Comparison of ENCODE assay signal across 8 cellular contexts in the genomic region with DNA sequence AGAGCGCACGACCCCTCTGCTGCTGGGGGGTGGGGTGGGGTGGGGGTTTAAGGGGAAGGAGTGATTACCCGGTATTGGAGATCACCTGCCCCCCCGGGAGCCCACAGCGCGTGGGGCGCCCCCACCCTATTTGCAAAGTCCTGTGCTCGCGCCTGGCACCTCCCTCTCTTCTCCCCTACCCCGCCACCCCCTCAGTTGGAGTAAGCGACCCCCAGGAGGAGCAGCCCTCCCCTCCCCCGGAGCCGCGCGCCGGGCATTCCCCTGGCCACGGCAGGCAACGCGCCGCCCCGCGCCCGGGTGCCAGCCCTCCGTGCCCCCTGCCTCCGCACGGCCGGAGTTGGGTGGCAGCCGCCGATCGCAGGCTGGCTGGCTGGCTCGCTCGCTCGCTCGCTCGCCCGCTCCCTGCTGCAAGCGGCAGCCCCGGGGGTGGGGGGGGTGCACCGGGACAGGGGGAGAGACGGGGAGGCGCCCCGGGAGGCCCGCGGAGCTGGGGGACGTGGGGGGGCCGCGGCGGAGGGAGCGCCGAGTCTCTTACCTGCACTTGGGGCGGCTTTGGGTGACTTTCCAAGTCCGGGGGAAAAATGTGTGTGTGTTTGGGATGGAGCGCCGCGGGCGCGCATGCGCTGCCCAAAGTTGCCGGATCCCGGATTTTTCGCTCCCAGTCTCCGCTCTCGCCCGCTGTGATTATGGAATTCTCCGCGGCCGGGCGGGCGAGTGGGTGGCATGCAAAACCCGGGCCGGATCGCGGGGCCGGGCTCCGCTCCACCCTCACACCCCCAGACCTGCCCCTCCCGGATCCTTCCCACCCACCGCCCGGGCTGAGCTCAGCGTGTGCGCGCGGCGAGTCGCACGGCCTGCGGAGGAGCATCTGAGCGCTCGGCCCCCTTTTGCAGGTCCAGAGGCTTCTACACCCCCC. TPM values are rescaled to one million over a fixed set of nuclear protein-coding genes. Genes with fewer than 3 reads are reported as not detected.
DNase-seq lines count a peak whose midpoint lies in the region; ATAC-seq, FAIRE-seq and TF ChIP-seq lines count a peak whose summit lies in the region.

A gene with protein sequence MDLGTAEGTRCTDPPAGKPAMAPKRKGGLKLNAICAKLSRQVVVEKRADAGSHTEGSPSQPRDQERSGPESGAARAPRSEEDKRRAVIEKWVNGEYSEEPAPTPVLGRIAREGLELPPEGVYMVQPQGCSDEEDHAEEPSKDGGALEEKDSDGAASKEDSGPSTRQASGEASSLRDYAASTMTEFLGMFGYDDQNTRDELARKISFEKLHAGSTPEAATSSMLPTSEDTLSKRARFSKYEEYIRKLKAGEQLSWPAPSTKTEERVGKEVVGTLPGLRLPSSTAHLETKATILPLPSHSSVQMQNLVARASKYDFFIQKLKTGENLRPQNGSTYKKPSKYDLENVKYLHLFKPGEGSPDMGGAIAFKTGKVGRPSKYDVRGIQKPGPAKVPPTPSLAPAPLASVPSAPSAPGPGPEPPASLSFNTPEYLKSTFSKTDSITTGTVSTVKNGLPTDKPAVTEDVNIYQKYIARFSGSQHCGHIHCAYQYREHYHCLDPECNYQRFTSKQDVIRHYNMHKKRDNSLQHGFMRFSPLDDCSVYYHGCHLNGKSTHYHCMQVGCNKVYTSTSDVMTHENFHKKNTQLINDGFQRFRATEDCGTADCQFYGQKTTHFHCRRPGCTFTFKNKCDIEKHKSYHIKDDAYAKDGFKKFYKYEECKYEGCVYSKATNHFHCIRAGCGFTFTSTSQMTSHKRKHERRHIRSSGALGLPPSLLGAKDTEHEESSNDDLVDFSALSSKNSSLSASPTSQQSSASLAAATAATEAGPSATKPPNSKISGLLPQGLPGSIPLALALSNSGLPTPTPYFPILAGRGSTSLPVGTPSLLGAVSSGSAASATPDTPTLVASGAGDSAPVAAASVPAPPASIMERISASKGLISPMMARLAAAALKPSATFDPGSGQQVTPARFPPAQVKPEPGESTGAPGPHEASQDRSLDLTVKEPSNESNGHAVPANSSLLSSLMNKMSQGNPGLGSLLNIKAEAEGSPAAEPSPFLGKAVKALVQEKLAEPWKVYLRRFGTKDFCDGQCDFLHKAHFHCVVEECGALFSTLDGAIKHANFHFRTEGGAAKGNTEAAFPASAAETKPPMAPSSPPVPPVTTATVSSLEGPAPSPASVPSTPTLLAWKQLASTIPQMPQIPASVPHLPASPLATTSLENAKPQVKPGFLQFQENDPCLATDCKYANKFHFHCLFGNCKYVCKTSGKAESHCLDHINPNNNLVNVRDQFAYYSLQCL (N-terminal part only) (minus strand): TSS at position 618 of the 916 bp plus-strand sequence. CDS start 102,757 bp downstream, outside the sequence.

- H3K9me2 ChIP-seq in PC-3 (replicated peaks; ENCODE audit: low read length), result no peaks in the 10 kb centered on the region

- TF ChIP-seq CTCF in BJ (IDR thresholded peaks at IDR 0.05; ENCODE audit: insufficient read depth, low read depth, low read length) (no peak), PC-3 (conservative IDR thresholded peaks at IDR 0.05; ENCODE audit: low read depth, low read length) (no peak), coronary artery (IDR thresholded peaks at IDR 0.05) (no peak), smooth muscle cell (IDR thresholded peaks at IDR 0.05; ENCODE audit: borderline replicate concordance, insufficient read depth, poor library complexity, severe bottlenecking) (no peak)

- H3K9me3 ChIP-seq in PC-3 (ENCODE audit: low read length) (no peaks in the 10 kb centered on the region), smooth muscle cell (replicated peaks; ENCODE audit: low read depth) (no peaks in the 10 kb centered on the region)

- peaks cover 38% of the 10 kb centered on the region for H3K27me3 ChIP-seq in BJ (ENCODE audit: control insufficient read depth, insufficient read depth, low read length)
- no peaks in the 10 kb centered on the region for H3K27me3 ChIP-seq in PC-3 (ENCODE audit: low read length)
- H3K27me3 ChIP-seq in smooth muscle cell (ENCODE audit: low read depth), result peaks cover 73% of the 10 kb centered on the region

- peak; percentile 57 for FAIRE-seq in HTR-8/SVneo (lab: Jason Lieb, UNC)

- BruUV-seq in PC-3 (replicated peaks; lab: Mats Ljungman, UMichigan), result no TSS peak

- H3K4me1 ChIP-seq in PC-3 (ENCODE audit: insufficient read depth, low read length) (peaks cover 14% of the 10 kb centered on the region), smooth muscle cell (ENCODE audit: low read depth) (peaks cover 32% of the 10 kb centered on the region)

- intact Hi-C loops in PC-3 (cut with micrococcal nuclease), result loop anchor here (1.0 to 2.0 kb wide), 3 partner anchors 71 to 117 kb away; no protein-coding TSS in a partner anchor

- H3K4me2 ChIP-seq in PC-3 (ENCODE audit: low read length) (peak within 1 kb of the TSS; percentile 82), smooth muscle cell (peak within 1 kb of the TSS; percentile 100)

- under 1% methylated on average over 42 of the region's 88 CpGs for WGBS in smooth muscle cell (ENCODE audit: low lambda C conversion rate)

- H2AFZ ChIP-seq in PC-3 (ENCODE audit: low read length), result peak within 1 kb of the TSS; percentile 81
- peak within 1 kb of the TSS; percentile 97 for H2AFZ ChIP-seq in smooth muscle cell (ENCODE audit: low read depth)

- H3F3A ChIP-seq in PC-3 (ENCODE audit: low read length, unreplicated experiment), result no peaks in the 10 kb centered on the region
- no peaks in the 10 kb centered on the region for H3F3A ChIP-seq in smooth muscle cell (ENCODE audit: low read depth)

- H3K79me2 ChIP-seq in PC-3 (ENCODE audit: low read length) (0 out of 2 replicates have a peak, but pooled peaks cover 13% of the 10 kb centered on the region), smooth muscle cell (ENCODE audit: low read depth) (no peaks in the 10 kb centered on the region)

- no peaks in the 10 kb centered on the region for H4K20me1 ChIP-seq in PC-3 (ENCODE audit: low read length)
- H4K20me1 ChIP-seq in smooth muscle cell (ENCODE audit: low read depth), result no peaks in the 10 kb centered on the region

- ATAC-seq in PC-3, result peak; percentile 60
- ATAC-seq in GM21717 (IDR thresholded peaks at IDR 0.05; ENCODE audit: unreplicated experiment), result no peak

- H3K27ac ChIP-seq in PC-3 (ENCODE audit: low read length), result no peak within 1 kb of the TSS
- peak within 1 kb of the TSS in 1 of 2 donors; percentile 75 for H3K27ac ChIP-seq in coronary artery
- no peak within 1 kb of the TSS for H3K27ac ChIP-seq in smooth muscle cell (ENCODE audit: low read depth)

- POLR2A ChIA-PET in BJ (lab: Charles Lee), result interaction anchor here (0.6 kb wide), 1 partner anchor 243 kb away, joined by 4 read pairs; no protein-coding TSS in a partner anchor
- POLR2A ChIA-PET in PC-3 (lab: Charles Lee; ENCODE audit: unreplicated experiment), result interaction anchor here (0.6 kb wide), 1 partner anchor 17 kb away, joined by 13 read pairs; no protein-coding TSS in a partner anchor

- H3K36me3 ChIP-seq in BJ (ENCODE audit: control insufficient read depth, insufficient read depth, low read length), result no peaks in the 10 kb centered on the region
- H3K36me3 ChIP-seq in PC-3 (ENCODE audit: low read depth, low read length), result no peaks in the 10 kb centered on the region
- no peaks in the 10 kb centered on the region for H3K36me3 ChIP-seq in smooth muscle cell (ENCODE audit: low read depth)

- CTCF ChIA-PET in BJ (lab: Yijun Ruan, JAX), result no interaction called here
- CTCF ChIA-PET in PC-3 (lab: Charles Lee), result no interaction called here

- DNase-seq in BJ (ENCODE audit: low read depth) (peak; percentile 13), HTR-8/SVneo (ENCODE audit: insufficient read length, low spot score) (peak; percentile 88), PC-3 (peak; percentile 89), coronary artery (ENCODE audit: low spot score) (no peak), kidney glomerular epithelial cell (lab: John Stamatoyannopoulos, UW) (peak; percentile 86), smooth muscle cell (lab: John Stamatoyannopoulos, UW; ENCODE audit: unreplicated experiment) (peak; percentile 44), GM19240 (ENCODE audit: insufficient read length, low spot score) (no peak)

- H3K9ac ChIP-seq in PC-3 (ENCODE audit: low read length) (peak within 1 kb of the TSS; percentile 38; the same call in 1 of the 2 replicates), smooth muscle cell (ENCODE audit: low read depth) (no peak within 1 kb of the TSS)

- H3K4me3 ChIP-seq in BJ (ENCODE audit: low read depth, low read length) (peak within 1 kb of the TSS; percentile 57), PC-3 (ENCODE audit: low read length) (peak within 1 kb of the TSS; percentile 89), coronary artery (peak within 1 kb of the TSS; percentile 85), smooth muscle cell (peak within 1 kb of the TSS; percentile 82)

RNA-seq across cellular contexts. Expression of the gene that starts here (rescaled TPM):
- polyA plus RNA-seq in BJ (2011; rRNA removed), result 0.26 and 0.64 TPM in 2 replicates
- polyA minus RNA-seq in BJ (2011; rRNA and poly(A)+ RNA removed), result 0.31 and 0.81 TPM in 2 replicates
- total RNA-seq in PC-3 (2014; rRNA removed), result 12.8 and 21.4 TPM in 2 replicates
- total RNA-seq in smooth muscle cell, result 1.6 and 1.9 TPM in 2 replicates
- polyA plus RNA-seq in smooth muscle cell, result 0.70 and 2.1 TPM in 2 replicates

Comparison
In these comparisons a context has a peak if more than half of its experiments do, and no peak if none do; other contexts are left out.
1. Peak in DNase-seq and H3K4me3 ChIP-seq in BJ; RNA of the gene not detected or under 1 TPM.
2. DNase-seq: peak in HTR-8/SVneo (single experiment), PC-3 (single experiment), kidney glomerular epithelial cell (single experiment) and smooth muscle cell (single experiment); none in coronary artery (single experiment) and GM19240 (single experiment).
3. Peak in every context shown above with its lines, with median percentiles within 50 percentile points of each other: H3K4me3 ChIP-seq.